20 cellular contexts compared by ENCODE assay signal in the genomic region with DNA sequence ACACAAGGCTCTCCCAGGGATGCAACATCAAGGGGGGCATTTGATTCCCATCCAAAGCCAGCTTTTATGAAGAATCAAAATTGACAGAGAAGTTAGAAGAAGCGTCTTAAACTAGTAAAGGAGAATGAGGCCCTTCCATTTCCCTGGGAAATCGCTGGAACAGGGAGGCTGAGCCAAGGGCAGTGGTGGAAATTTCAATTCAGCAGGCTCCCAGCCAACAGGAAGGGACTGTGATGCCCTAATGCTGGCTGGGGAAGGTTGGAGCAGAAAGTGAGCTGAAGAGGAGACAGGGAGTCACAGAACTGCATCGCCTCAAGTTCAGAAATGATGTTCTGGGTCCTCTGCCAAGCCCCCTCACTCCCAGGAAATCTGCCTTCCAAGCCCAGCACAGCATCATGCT.
A peak's percentile ranks its signal among the peaks of the same experiment; 100 is the strongest.
DNase-seq lines count a peak whose midpoint lies in the region; ATAC-seq lines count a peak whose summit lies in the region.
"Had no signal": no experiment of that assay in that cellular context is flagged by ENCODE, and none has a peak within 500 bp of the region (broad histone marks: within the 10 kb centered on the region; RNA-seq: fewer than 3 reads in every experiment).

No MANE protein-coding gene starts in this region.

- H3K27ac ChIP-seq in angular gyrus (ENCODE audit: low read depth, low read length): peak overlapping the region; percentile 34
- H3K27ac ChIP-seq in layer of hippocampus (ENCODE audit: low read depth, low read length): peak overlapping the region; percentile 25
- peak overlapping the region; percentile 49 for H3K27ac ChIP-seq in substantia nigra (ENCODE audit: low read depth, low read length, poor library complexity, severe bottlenecking)
- H3K27ac ChIP-seq: A549, BLaER1, RWPE1, SK-N-MC had no signal

- no peaks in the 10 kb centered on the region for H3K27me3 ChIP-seq in layer of hippocampus (ENCODE audit: control insufficient read depth, insufficient read depth, low read length)
- H3K27me3 ChIP-seq: BLaER1 had no signal

- peak; percentile 2 for DNase-seq in AG20443 (ENCODE audit: low spot score)
- peak in 12 of 49 donors; percentile 3 to 38 (median 16) for DNase-seq in substantia nigra (lab: John Stamatoyannopoulos, UW)
- DNase-seq in activated T-cell treated with anti-CD3 and anti-CD28 coated beads for 4 hours: no peak
- no peak for DNase-seq in activated CD4-positive, alpha-beta T cell treated with anti-CD3 and anti-CD28 coated beads, Interleukin-2, amount 50 U/mL, for 1 hour
- DNase-seq: COR-L47; DMS79; H7; NCI-H1694; NCI-H2081; NCI-H2171; NCI-H446 treated with DMSO at 0.1 percent for 48 hours; NK-92 treated with Interleukin-12 subunit alpha and Interleukin-12 subunit beta, amount 100 ng/mL, for 24 hours; SHP77 treated with DMSO at 0.1 percent for 48 hours had no signal

- ATAC-seq in GM18870 (IDR thresholded peaks at IDR 0.05; ENCODE audit: unreplicated experiment): no peak
- ATAC-seq: A549 had no signal
